In the genomic region with DNA sequence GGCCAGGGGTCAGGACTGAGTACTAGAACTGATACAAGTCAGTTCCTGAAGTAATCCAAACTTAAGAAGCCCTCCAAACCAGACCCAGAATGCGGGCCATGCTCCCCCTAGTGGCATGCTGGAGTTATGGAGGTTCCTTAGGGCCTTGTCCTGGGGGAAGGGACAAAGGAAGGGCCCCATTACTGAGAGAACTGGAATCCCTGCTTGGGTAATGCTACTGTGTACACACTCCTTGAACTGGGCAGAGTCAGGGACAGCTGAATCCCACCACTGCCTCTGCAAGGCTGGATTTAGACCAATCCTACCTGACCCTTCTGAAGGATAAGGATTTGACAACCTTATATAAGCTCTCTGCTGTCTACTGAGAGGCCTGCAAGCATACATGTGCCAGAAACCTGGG, we compare ENCODE assay signal across 8 cellular contexts.
DNase-seq lines count a peak whose midpoint lies in the region; ATAC-seq and TF ChIP-seq lines count a peak whose summit lies in the region.

No MANE protein-coding gene starts in this region.

- CTCF ChIA-PET in CD4-positive, alpha-beta T cell (lab: Charles Lee), result no interaction called here

- no peaks in the 10 kb centered on the region for H3K36me3 Mint-ChIP-seq in CD4-positive, alpha-beta T cell (ENCODE audit: low read depth)
- H3K36me3 Mint-ChIP-seq in activated naive CD8-positive, alpha-beta T cell treated with anti-CD3 and anti-CD28 coated beads, Interleukin-2, amount 50 U/mL, for 24 hours (ENCODE audit: low read depth), result no peaks in the 10 kb centered on the region

- H3K27me3 ChIP-seq in CD4-positive, alpha-beta T cell (ENCODE audit: control insufficient read depth, insufficient read depth, low read length), result peaks cover 13% of the 10 kb centered on the region
- H3K27me3 ChIP-seq in Karpas-422 (ENCODE audit: low read length) (no peaks in the 10 kb centered on the region), psoas muscle (ENCODE audit: insufficient read depth in 3 of 3, low read length in 2 of 3) (no peaks in the 10 kb centered on the region)

- H3K4me1 Mint-ChIP-seq in CD4-positive, alpha-beta T cell (ENCODE audit: low read depth), result peaks cover 7% of the 10 kb centered on the region
- peaks cover 7% of the 10 kb centered on the region for H3K4me1 Mint-ChIP-seq in activated naive CD8-positive, alpha-beta T cell treated with anti-CD3 and anti-CD28 coated beads, Interleukin-2, amount 50 U/mL, for 24 hours

- no peak overlapping the region for H2AFZ ChIP-seq in Karpas-422 (ENCODE audit: low read length)

- H3K4me1 ChIP-seq in Karpas-422 (ENCODE audit: low read length), result no peaks in the 10 kb centered on the region
- H3K4me1 ChIP-seq in psoas muscle, result peaks cover 15% of the 10 kb centered on the region

- no peaks in the 10 kb centered on the region for H3K9me2 ChIP-seq in Karpas-422 (replicated peaks; ENCODE audit: insufficient read depth, low read length)

- ATAC-seq in CD4-positive, alpha-beta T cell (ENCODE audit: poor library complexity), result no peak
- ATAC-seq in GM21367 (IDR thresholded peaks at IDR 0.05; ENCODE audit: unreplicated experiment) (peak; percentile 73), left ventricle myocardium superior (peak; percentile 54), psoas muscle (peak; percentile 66 to 81 (median 78)), HG03025 (IDR thresholded peaks at IDR 0.05; ENCODE audit: low FRiP score, unreplicated experiment) (no peak)
- peak; percentile 60 for ATAC-seq in activated naive CD8-positive, alpha-beta T cell treated with anti-CD3 and anti-CD28 coated beads, Interleukin-2, amount 50 U/mL, for 24 hours

- no peak overlapping the region for H3K9ac ChIP-seq in Karpas-422 (ENCODE audit: low read length)

- no peak overlapping the region for H3K27ac Mint-ChIP-seq in CD4-positive, alpha-beta T cell
- no peak overlapping the region for H3K27ac Mint-ChIP-seq in activated naive CD8-positive, alpha-beta T cell treated with anti-CD3 and anti-CD28 coated beads, Interleukin-2, amount 50 U/mL, for 24 hours

- no peaks in the 10 kb centered on the region for H3K9me3 Mint-ChIP-seq in CD4-positive, alpha-beta T cell
- no peaks in the 10 kb centered on the region for H3K9me3 Mint-ChIP-seq in activated naive CD8-positive, alpha-beta T cell treated with anti-CD3 and anti-CD28 coated beads, Interleukin-2, amount 50 U/mL, for 24 hours

- H3K36me3 ChIP-seq in Karpas-422 (ENCODE audit: insufficient read depth, low read length) (no peaks in the 10 kb centered on the region), psoas muscle (ENCODE audit: insufficient read depth in 1 of 2, low read depth in 1 of 2) (no peaks in the 10 kb centered on the region)

- peak; percentile 35 for TF ChIP-seq CTCF in CD4-positive, alpha-beta T cell (IDR thresholded peaks at IDR 0.05)
- peak; percentile 80 for TF ChIP-seq CTCF in psoas muscle (IDR thresholded peaks at IDR 0.05)

- H3K27ac ChIP-seq in CD4-positive, alpha-beta T cell (ENCODE audit: low read depth, low read length), result no peak overlapping the region
- H3K27ac ChIP-seq in Karpas-422 (ENCODE audit: low read length) (no peak overlapping the region), psoas muscle (peak overlapping the region; percentile 14)

- no peak overlapping the region for H3K4me2 ChIP-seq in Karpas-422 (ENCODE audit: low read depth, low read length, poor library complexity, severe bottlenecking)

- WGBS in psoas muscle, 3 donors, result 17 to 27% (median 19%) methylated on average over 1 of the region's 1 CpG

- H3K4me3 ChIP-seq in Karpas-422 (ENCODE audit: low read length) (no peak overlapping the region), psoas muscle (no peak overlapping the region)

- POLR2A ChIA-PET in CD4-positive, alpha-beta T cell (lab: Charles Lee), result no interaction called here

- H4K20me1 ChIP-seq in Karpas-422 (ENCODE audit: insufficient read depth, low read depth, low read length), result no peaks in the 10 kb centered on the region

- no peaks in the 10 kb centered on the region for H3K9me3 ChIP-seq in CD4-positive, alpha-beta T cell (ENCODE audit: control insufficient read depth, low read length)
- H3K9me3 ChIP-seq in Karpas-422 (ENCODE audit: low read length), result no peaks in the 10 kb centered on the region
- no peaks in the 10 kb centered on the region for H3K9me3 ChIP-seq in psoas muscle

- H3K27me3 Mint-ChIP-seq in CD4-positive, alpha-beta T cell, result peaks cover 31% of the 10 kb centered on the region
- H3K27me3 Mint-ChIP-seq in activated naive CD8-positive, alpha-beta T cell treated with anti-CD3 and anti-CD28 coated beads, Interleukin-2, amount 50 U/mL, for 24 hours, result peaks cover 16% of the 10 kb centered on the region

- DNase-seq in CD4-positive, alpha-beta T cell, result peak in 3 of 10 experiments; percentile 5 to 12 (median 11)
- peak; percentile 90 for DNase-seq in Karpas-422
- DNase-seq in RPMI8226, result peak; percentile 51
- DNase-seq in activated naive CD8-positive, alpha-beta T cell treated with anti-CD3 and anti-CD28 coated beads, Interleukin-2, amount 50 U/mL, for 24 hours, result peak; percentile 68
- DNase-seq in left ventricle myocardium superior, result peak; percentile 75
- DNase-seq in psoas muscle, result peak; percentile 83

- no peaks in the 10 kb centered on the region for H3K79me2 ChIP-seq in Karpas-422 (ENCODE audit: low read length)

- intact Hi-C loops in CD4-positive, alpha-beta T cell (cut with DNase I, micrococcal nuclease), result no loop called here
- intact Hi-C loops in left ventricle myocardium superior (cut with micrococcal nuclease), result loop anchor here (5.0 to 10.0 kb wide), 2 partner anchors 101 to 121 kb away; a partner anchor contains a TSS
- intact Hi-C loops in psoas muscle (cut with DNase I), result loop anchor here in 1 of 2 donors (5.0 to 10.0 kb wide), 2 partner anchors 131 to 151 kb away; a partner anchor contains a TSS

- H3K4me3 Mint-ChIP-seq in CD4-positive, alpha-beta T cell, result no peak overlapping the region
- H3K4me3 Mint-ChIP-seq in activated naive CD8-positive, alpha-beta T cell treated with anti-CD3 and anti-CD28 coated beads, Interleukin-2, amount 50 U/mL, for 24 hours, result no peak overlapping the region

Comparison
In these comparisons a context has a peak if more than half of its experiments do, and no peak if none do; other contexts are left out.
1. ATAC-seq: peak in GM21367 (single experiment), activated naive CD8-positive, alpha-beta T cell treated with anti-CD3 and anti-CD28 coated beads, Interleukin-2, amount 50 U/mL, for 24 hours (single experiment), left ventricle myocardium superior (single experiment) and psoas muscle (4 of 4); none in CD4-positive, alpha-beta T cell (single experiment) and HG03025 (single experiment).